ENCODE assay signal across 12 cellular contexts in the genomic region with DNA sequence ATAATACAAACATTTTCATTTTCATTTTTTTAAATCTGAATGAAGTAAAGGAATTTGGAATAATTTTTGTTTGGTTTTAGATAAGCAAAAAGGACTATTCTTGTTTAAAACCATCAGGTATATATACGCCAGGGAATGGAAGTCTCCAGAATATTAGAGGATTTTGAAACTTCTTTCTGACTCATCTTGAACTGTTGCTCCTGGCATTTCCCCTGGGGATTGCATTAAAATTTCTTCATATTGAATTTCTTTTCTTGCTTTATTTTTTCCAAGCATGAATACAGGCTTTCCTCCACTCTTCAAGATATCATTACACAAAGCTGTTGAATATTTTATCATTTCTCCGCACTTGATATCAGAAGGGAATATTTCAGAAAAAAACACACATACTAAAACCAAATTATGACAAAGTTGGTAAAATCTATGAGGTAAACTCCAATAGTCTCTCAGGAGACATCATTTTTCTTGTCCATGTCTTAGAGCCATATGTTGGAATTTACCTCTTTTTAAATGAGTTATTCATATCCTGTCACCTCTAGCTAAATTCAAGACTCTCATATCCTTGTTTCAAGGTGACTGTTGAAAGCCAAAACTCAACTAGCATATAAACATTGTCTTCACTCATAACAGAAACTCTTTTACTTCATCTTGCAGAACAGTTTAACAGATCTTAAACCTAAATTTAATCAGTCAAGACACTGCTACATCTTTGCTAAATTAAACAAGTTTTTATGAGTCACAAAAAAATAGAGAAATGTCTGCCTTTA. TPM values are rescaled to one million over a fixed set of nuclear protein-coding genes. Genes with fewer than 3 reads are reported as not detected.
A peak's percentile ranks its signal among the peaks of the same experiment; 100 is the strongest.
DNase-seq lines count a peak whose midpoint lies in the region; ATAC-seq, FAIRE-seq and TF ChIP-seq lines count a peak whose summit lies in the region.
"Had no signal": no experiment of that assay in that cellular context is flagged by ENCODE, and none has a peak within 500 bp of the region (broad histone marks: within the 10 kb centered on the region; RNA-seq: fewer than 3 reads in every experiment).

No MANE protein-coding gene starts in this region.

- peak; percentile 92 for ATAC-seq in GM18873 (IDR thresholded peaks at IDR 0.05; ENCODE audit: low FRiP score, unreplicated experiment)
- ATAC-seq in HG02588 (IDR thresholded peaks at IDR 0.05; ENCODE audit: unreplicated experiment): peak; percentile 87
- peak; percentile 19 for ATAC-seq in omental fat pad (ENCODE audit: low FRiP score)
- no peak for ATAC-seq in HG03521 (IDR thresholded peaks at IDR 0.05; ENCODE audit: unreplicated experiment)
- no peak for ATAC-seq in stimulated activated naive CD8-positive, alpha-beta T cell treated with anti-CD3 and anti-CD28 coated beads, Interleukin-15, Interleukin-2, amounts not matched to agents 100 U/mL and 50 U/mL, for 24 hours

- DNase-seq in HS-5 (ENCODE audit: low read depth) (peak; percentile 34), omental fat pad (ENCODE audit: low spot score) (no peak), RCC 7860 (ENCODE audit: low spot score) (no peak), nucleus accumbens (lab: John Stamatoyannopoulos, UW) (no peak)
- DNase-seq in stimulated activated naive CD8-positive, alpha-beta T cell treated with anti-CD3 and anti-CD28 coated beads, Interleukin-15, Interleukin-2, amounts not matched to agents 100 U/mL and 50 U/mL, for 24 hours: no peak
- DNase-seq: NCI-H345 had no signal

- no peak for FAIRE-seq in RCC 7860 (lab: Jason Lieb, UNC)

- no peak for TF ChIP-seq CTCF in omental fat pad (IDR thresholded peaks at IDR 0.05)

RNA-seq across cellular contexts. Expression of a gene that starts 20.7 kb away (rescaled TPM):
- total RNA-seq in omental fat pad: 10 to 100 TPM in 1 of 4 donors, 1 to 10 TPM in 2, not detected in 1; 1.6 to 40.6 (median 2.9) TPM
- total RNA-seq: activated T-helper 2 cell treated with anti-CD3 and anti-CD28 coated beads, Interferon-gamma antibody, Interleukin-2, Interleukin-4, amounts not matched to agents 10 μg/mL and 5 μg/mL and 100 μg/mL, durations not matched to agents 14 hours and 24 hours and 36 hours; epithelial cell of proximal tubule had no signal

RNA-seq across cellular contexts. Expression of a gene that starts 50.3 kb away (rescaled TPM):
- not detected for total RNA-seq in omental fat pad
- total RNA-seq: activated T-helper 2 cell treated with anti-CD3 and anti-CD28 coated beads, Interferon-gamma antibody, Interleukin-2, Interleukin-4, amounts not matched to agents 10 μg/mL and 5 μg/mL and 100 μg/mL, durations not matched to agents 14 hours and 24 hours and 36 hours; epithelial cell of proximal tubule; mesenteric fat pad had no signal

RNA-seq across cellular contexts. Expression of a gene that starts 55.3 kb away (rescaled TPM):
- not detected for total RNA-seq in omental fat pad
- total RNA-seq: activated T-helper 2 cell treated with anti-CD3 and anti-CD28 coated beads, Interferon-gamma antibody, Interleukin-2, Interleukin-4, amounts not matched to agents 10 μg/mL and 5 μg/mL and 100 μg/mL, durations not matched to agents 14 hours and 24 hours and 36 hours; epithelial cell of proximal tubule; mesenteric fat pad had no signal

Comparison
In these comparisons a context has a peak if more than half of its experiments do, and no peak if none do; other contexts are left out.
1. ATAC-seq: peak in GM18873 (single experiment), HG02588 (single experiment) and omental fat pad (single experiment); none in HG03521 (single experiment) and stimulated activated naive CD8-positive, alpha-beta T cell treated with anti-CD3 and anti-CD28 coated beads, Interleukin-15, Interleukin-2, amounts not matched to agents 100 U/mL and 50 U/mL, for 24 hours (single experiment).